15 cellular contexts compared by ENCODE assay signal in genomic region chr4:162241857-162242256, GRCh38.
"Had no signal": no experiment of that assay in that cellular context is flagged by ENCODE, and none has a peak within 500 bp of the region (broad histone marks: within the 10 kb centered on the region; RNA-seq: fewer than 3 reads in every experiment).

No MANE protein-coding gene starts in this region.

- DNase-seq: activated CD4-positive, alpha-beta memory T cell treated with anti-CD3 and anti-CD28 coated beads, Interleukin-2, amount 10 ng/mL, durations not matched to agents 7 days and 5 days; activated gamma-delta T cell treated with Interleukin-2 at 50 U/mL for 16 hours; activated naive CD8-positive, alpha-beta T cell treated with anti-CD3 and anti-CD28 coated beads for 36 hours; activated T-cell treated with anti-CD3 and anti-CD28 coated beads, Interleukin-2, amount 50 U/mL, for 48 hours; cortex of kidney; effector memory CD8-positive, alpha-beta T cell; hippocampal formation; lower lobe of right lung; naive thymus-derived CD4-positive, alpha-beta T cell; retina; transverse colon had no signal

- H3K4me1 Mint-ChIP-seq: activated CD4-positive, alpha-beta memory T cell treated with anti-CD3 and anti-CD28 coated beads, Interleukin-2, amount 10 ng/mL, durations not matched to agents 7 days and 5 days; activated naive CD8-positive, alpha-beta T cell treated with anti-CD3 and anti-CD28 coated beads for 36 hours; naive thymus-derived CD4-positive, alpha-beta T cell; stimulated activated memory B cell treated with anti-CD40 and anti-IgM and Interleukin-4, amounts not matched to agents 10 μg/mL and 1 μg/mL and 100 μg/mL, for 72 hours had no signal

- H3K27ac ChIP-seq: ascending aorta, cardiac muscle cell, lower lobe of right lung, skin epidermis, transverse colon had no signal

- H3K27me3 Mint-ChIP-seq: activated CD4-positive, alpha-beta memory T cell treated with anti-CD3 and anti-CD28 coated beads, Interleukin-2, amount 10 ng/mL, durations not matched to agents 7 days and 5 days; activated naive CD8-positive, alpha-beta T cell treated with anti-CD3 and anti-CD28 coated beads for 36 hours; effector memory CD8-positive, alpha-beta T cell; naive thymus-derived CD4-positive, alpha-beta T cell; stimulated activated memory B cell treated with anti-CD40 and anti-IgM and Interleukin-4, amounts not matched to agents 10 μg/mL and 1 μg/mL and 100 μg/mL, for 72 hours had no signal

- H3K27ac Mint-ChIP-seq: activated CD4-positive, alpha-beta memory T cell treated with anti-CD3 and anti-CD28 coated beads, Interleukin-2, amount 10 ng/mL, durations not matched to agents 7 days and 5 days; activated naive CD8-positive, alpha-beta T cell treated with anti-CD3 and anti-CD28 coated beads for 36 hours; effector memory CD8-positive, alpha-beta T cell; naive thymus-derived CD4-positive, alpha-beta T cell; stimulated activated memory B cell treated with anti-CD40 and anti-IgM and Interleukin-4, amounts not matched to agents 10 μg/mL and 1 μg/mL and 100 μg/mL, for 72 hours had no signal

- H3K36me3 Mint-ChIP-seq: activated naive CD8-positive, alpha-beta T cell treated with anti-CD3 and anti-CD28 coated beads for 36 hours; naive thymus-derived CD4-positive, alpha-beta T cell; stimulated activated memory B cell treated with anti-CD40 and anti-IgM and Interleukin-4, amounts not matched to agents 10 μg/mL and 1 μg/mL and 100 μg/mL, for 72 hours had no signal

- H3K4me3 Mint-ChIP-seq: activated CD4-positive, alpha-beta memory T cell treated with anti-CD3 and anti-CD28 coated beads, Interleukin-2, amount 10 ng/mL, durations not matched to agents 7 days and 5 days; activated naive CD8-positive, alpha-beta T cell treated with anti-CD3 and anti-CD28 coated beads for 36 hours; effector memory CD8-positive, alpha-beta T cell; naive thymus-derived CD4-positive, alpha-beta T cell; stimulated activated memory B cell treated with anti-CD40 and anti-IgM and Interleukin-4, amounts not matched to agents 10 μg/mL and 1 μg/mL and 100 μg/mL, for 72 hours had no signal

- H3K9me3 Mint-ChIP-seq: effector memory CD8-positive, alpha-beta T cell; stimulated activated memory B cell treated with anti-CD40 and anti-IgM and Interleukin-4, amounts not matched to agents 10 μg/mL and 1 μg/mL and 100 μg/mL, for 72 hours had no signal

- H3K4me3 ChIP-seq: ascending aorta, cardiac muscle cell, lower lobe of right lung, skin epidermis, transverse colon had no signal
